1 cellular context compared by ENCODE assay signal in genomic region chr10:75187961-75188426, GRCh38.
A peak's percentile ranks its signal among the peaks of the same experiment; 100 is the strongest.
TF ChIP-seq lines count a peak whose summit lies in the region.

No MANE protein-coding gene starts in this region.

TF ChIP-seq in K562, 482 proteins besides CTCF, POLR2A, EP300 and RAD21 (continued from another document):
- TF ChIP-seq RCOR1 (IDR thresholded peaks at IDR 0.05; ENCODE audit: borderline replicate concordance in 1 of 2, low read depth in 2 of 2, low read length in 2 of 2), result peak in 1 of 2 experiments; percentile 57; a peak in 1 of 4 replicates
- TF ChIP-seq ZC3H8 (IDR thresholded peaks at IDR 0.05), result no peak
- peak; percentile 50; the same call in 1 of the 2 replicates for TF ChIP-seq ETV1 (tag; conservative IDR thresholded peaks at IDR 0.05; ENCODE audit: low read depth)
- peak; percentile 48; the same call in 1 of the 2 replicates for TF ChIP-seq RB1 (IDR thresholded peaks at IDR 0.05; ENCODE audit: low read depth)
- 0 out of 2 replicates have a peak, but pooled peaks have one; percentile 32 for TF ChIP-seq ZBTB1 (CRISPR knock-in tag; IDR thresholded peaks at IDR 0.05; ENCODE audit: borderline replicate concordance, low read depth)
- TF ChIP-seq ARNT (IDR thresholded peaks at IDR 0.05), result peak in 1 of 2 experiments; percentile 44; a peak in 1 of 4 replicates
- TF ChIP-seq PREB (CRISPR knock-in tag; IDR thresholded peaks at IDR 0.05), result 0 out of 2 replicates have a peak, but pooled peaks have one; percentile 67
- 0 out of 4 replicates have a peak, but pooled peaks of 1 of the 2 experiments have one; percentile 34 for TF ChIP-seq MAZ (CRISPR knock-in tag; conservative IDR thresholded peaks at IDR 0.05 in 1 of 2, IDR thresholded peaks at IDR 0.05 in 1 of 2)
- TF ChIP-seq ZNF592 (IDR thresholded peaks at IDR 0.05), result peak; percentile 38; the same call in 1 of the 2 replicates
- 0 out of 2 replicates have a peak, but pooled peaks have one; percentile 8 for TF ChIP-seq NBN (IDR thresholded peaks at IDR 0.05; ENCODE audit: low read depth)
- TF ChIP-seq MYC (IDR thresholded peaks at IDR 0.05; ENCODE audit: low read depth, low read length), result no peak
- no peak for TF ChIP-seq MYC (CRISPR knock-in tag; IDR thresholded peaks at IDR 0.05; ENCODE audit: borderline replicate concordance, low read depth)
- no peak for TF ChIP-seq FOXJ3 (CRISPR knock-in tag; IDR thresholded peaks at IDR 0.05)
- TF ChIP-seq PBX2 (CRISPR knock-in tag; IDR thresholded peaks at IDR 0.05; ENCODE audit: low read depth), result no peak
- TF ChIP-seq PBX2 (tag; conservative IDR thresholded peaks at IDR 0.05; ENCODE audit: low read depth), result 0 out of 2 replicates have a peak, but pooled peaks have one; percentile 14
- TF ChIP-seq KAT7 (CRISPR knock-in tag; IDR thresholded peaks at IDR 0.05; ENCODE audit: borderline replicate concordance), result no peak
- peak; percentile 76 for TF ChIP-seq DEAF1 (CRISPR knock-in tag; IDR thresholded peaks at IDR 0.05)
- no peak for TF ChIP-seq ZNF57 (CRISPR knock-in tag; IDR thresholded peaks at IDR 0.05)
- no peak for TF ChIP-seq HDAC2 (IDR thresholded peaks at IDR 0.05)
- TF ChIP-seq KLF6 (CRISPR knock-in tag; IDR thresholded peaks at IDR 0.05; ENCODE audit: borderline replicate concordance), result no peak
- TF ChIP-seq ZNF12 (CRISPR knock-in tag; IDR thresholded peaks at IDR 0.05), result no peak
- TF ChIP-seq KLF10 (CRISPR knock-in tag; IDR thresholded peaks at IDR 0.05), result no peak
- peak; percentile 80 for TF ChIP-seq SMC3 (conservative IDR thresholded peaks at IDR 0.05; ENCODE audit: insufficient read depth, low read depth, low read length)
- no peak for TF ChIP-seq IRF2 (CRISPR knock-in tag; IDR thresholded peaks at IDR 0.05)
- TF ChIP-seq ZMIZ1 (IDR thresholded peaks at IDR 0.05; ENCODE audit: low read depth in 2 of 2, low read length in 2 of 2), result no peak
- no peak for TF ChIP-seq ATF7 (IDR thresholded peaks at IDR 0.05)
- TF ChIP-seq CBX3 (IDR thresholded peaks at IDR 0.05; ENCODE audit: borderline replicate concordance in 1 of 2, low read length in 2 of 2), result 0 out of 3 replicates have a peak, but pooled peaks of 1 of the 2 experiments have one; percentile 35
- no peak for TF ChIP-seq GABPB1 (CRISPR knock-in tag; IDR thresholded peaks at IDR 0.05)
- TF ChIP-seq HIVEP1 (CRISPR knock-in tag; IDR thresholded peaks at IDR 0.05), result no peak
- 0 out of 2 replicates have a peak, but pooled peaks have one; percentile 17 for TF ChIP-seq SPI1 (IDR thresholded peaks at IDR 0.05; ENCODE audit: borderline replicate concordance, low read depth, low read length)
- TF ChIP-seq CC2D1A (IDR thresholded peaks at IDR 0.05), result peak; percentile 79
- TF ChIP-seq TRIM28 (IDR thresholded peaks at IDR 0.05), result 0 out of 2 replicates have a peak, but pooled peaks have one; percentile 45
- no peak for TF ChIP-seq KDM4B (IDR thresholded peaks at IDR 0.05; ENCODE audit: borderline replicate concordance in 2 of 2, low read depth in 1 of 2)
